Comparison of ENCODE assay signal across 8 cellular contexts in genomic region chr22:21001601-21002325, GRCh38. TPM values are rescaled to one million over a fixed set of nuclear protein-coding genes. Genes with fewer than 3 reads are reported as not detected.
DNase-seq lines count a peak whose midpoint lies in the region; ATAC-seq and TF ChIP-seq lines count a peak whose summit lies in the region.

Gene THAP7 (minus strand): TSS chr22:21002118. CDS start chr22:21001911, 207 bp downstream.

- peak within 1 kb of the TSS; percentile 99 for H3K27ac Mint-ChIP-seq in activated naive CD8-positive, alpha-beta T cell treated with anti-CD3 and anti-CD28 coated beads, Interleukin-2, amount 10 ng/mL, durations not matched to agents 7 days and 5 days

- H3K9me3 Mint-ChIP-seq in activated naive CD8-positive, alpha-beta T cell treated with anti-CD3 and anti-CD28 coated beads, Interleukin-2, amount 10 ng/mL, durations not matched to agents 7 days and 5 days, result no peaks in the 10 kb centered on the region

- H3K27me3 Mint-ChIP-seq in activated naive CD8-positive, alpha-beta T cell treated with anti-CD3 and anti-CD28 coated beads, Interleukin-2, amount 10 ng/mL, durations not matched to agents 7 days and 5 days, result no peaks in the 10 kb centered on the region

- no peaks in the 10 kb centered on the region for H3K36me3 ChIP-seq in SU-DHL-6 (ENCODE audit: low read length)
- H3K36me3 ChIP-seq in ovary, result no peaks in the 10 kb centered on the region
- peaks cover 29% of the 10 kb centered on the region for H3K36me3 ChIP-seq in thymus (ENCODE audit: control insufficient read depth, insufficient read depth)

- H3K4me3 Mint-ChIP-seq in activated naive CD8-positive, alpha-beta T cell treated with anti-CD3 and anti-CD28 coated beads, Interleukin-2, amount 10 ng/mL, durations not matched to agents 7 days and 5 days, result peak within 1 kb of the TSS; percentile 96

- 0% methylated on average over 64 to 83 of the region's 83 CpGs for WGBS in ovary, 3 donors
- under 1% methylated on average over 83 of the region's 83 CpGs for WGBS in thymus

- H3K4me1 ChIP-seq in ovary (ENCODE audit: insufficient read depth), result peaks cover 10% of the 10 kb centered on the region
- H3K4me1 ChIP-seq in thymus (ENCODE audit: control insufficient read depth, insufficient read depth, low read length), result peaks cover 17% of the 10 kb centered on the region

- H3K79me2 ChIP-seq in SU-DHL-6 (ENCODE audit: insufficient read depth, low read length), result peaks cover 8% of the 10 kb centered on the region

- intact Hi-C loops in head of caudate nucleus (cut with DNase I), result loop anchor here (1.0 to 5.0 kb wide), 2 partner anchors 19 to 84 kb away; partner anchors contain the start of genes CRKL and LZTR1
- intact Hi-C loops in ovary (cut with DNase I), result no loop called here

- H3K27ac ChIP-seq in SU-DHL-6 (ENCODE audit: low read depth, low read length) (peak within 1 kb of the TSS; percentile 95), ovary (peak within 1 kb of the TSS; percentile 93 to 94), thymus (ENCODE audit: low read depth) (peak within 1 kb of the TSS; percentile 94)

- no peaks in the 10 kb centered on the region for H3K9me3 ChIP-seq in SU-DHL-6 (ENCODE audit: insufficient read depth, low read length)
- H3K9me3 ChIP-seq in ovary, result no peaks in the 10 kb centered on the region
- no peaks in the 10 kb centered on the region for H3K9me3 ChIP-seq in thymus (ENCODE audit: control insufficient read depth)

- H4K20me1 ChIP-seq in SU-DHL-6 (ENCODE audit: low read depth, low read length), result no peaks in the 10 kb centered on the region

- peak within 1 kb of the TSS; percentile 95 for H3K9ac ChIP-seq in SU-DHL-6 (ENCODE audit: low read length)

- TF ChIP-seq EP300 in ovary (IDR thresholded peaks at IDR 0.05), result no peak

- no peaks in the 10 kb centered on the region for H3F3A ChIP-seq in SU-DHL-6 (ENCODE audit: insufficient read depth)

- POLR2A ChIA-PET in activated naive CD8-positive, alpha-beta T cell treated with anti-CD3 and anti-CD28 coated beads, Interleukin-2, amount 10 ng/mL, durations not matched to agents 7 days and 5 days (lab: Charles Lee), result interaction anchor here (0.9 to 2.7 kb wide), 6 partner anchors 11 to 31 kb away, joined by 3 to 18 read pairs (median 4); partner anchors contain the start of genes LZTR1, P2RX6 and SLC7A4

- DNase-seq in NCI-H1417 (lab: John Stamatoyannopoulos, UW), result peak; percentile 90 to 96 (median 92)
- peak; percentile 98 for DNase-seq in activated naive CD8-positive, alpha-beta T cell treated with anti-CD3 and anti-CD28 coated beads, Interleukin-2, amount 10 ng/mL, durations not matched to agents 7 days and 5 days
- peak; percentile 93 to 99 (median 97) for DNase-seq in head of caudate nucleus
- DNase-seq in ovary, result peak; percentile 96 to 98 (median 97)

- TF ChIP-seq POLR2A in ovary (IDR thresholded peaks at IDR 0.05), result peak; percentile 80

- no peaks in the 10 kb centered on the region for H3K9me2 ChIP-seq in SU-DHL-6 (replicated peaks; ENCODE audit: insufficient read depth, low read length)

- peaks cover 18% of the 10 kb centered on the region for H3K4me1 Mint-ChIP-seq in activated naive CD8-positive, alpha-beta T cell treated with anti-CD3 and anti-CD28 coated beads, Interleukin-2, amount 10 ng/mL, durations not matched to agents 7 days and 5 days

- H3K4me3 ChIP-seq in GM12875 (ENCODE audit: low read depth, low read length), result peak within 1 kb of the TSS; percentile 78
- peak within 1 kb of the TSS; percentile 89 for H3K4me3 ChIP-seq in SU-DHL-6 (ENCODE audit: insufficient read depth, low read length, poor library complexity, severe bottlenecking)
- peak within 1 kb of the TSS; percentile 82 for H3K4me3 ChIP-seq in ovary
- peak within 1 kb of the TSS; percentile 86 for H3K4me3 ChIP-seq in thymus (ENCODE audit: low read length)

- H3K27me3 ChIP-seq in SU-DHL-6 (ENCODE audit: low read length) (no peaks in the 10 kb centered on the region), ovary (no peaks in the 10 kb centered on the region), thymus (ENCODE audit: control insufficient read depth, insufficient read depth) (no peaks in the 10 kb centered on the region)

- ATAC-seq in HG02763 (IDR thresholded peaks at IDR 0.05; ENCODE audit: unreplicated experiment), result peak; percentile 85
- peak; percentile 90 for ATAC-seq in activated naive CD8-positive, alpha-beta T cell treated with anti-CD3 and anti-CD28 coated beads, Interleukin-2, amount 10 ng/mL, durations not matched to agents 7 days and 5 days (ENCODE audit: low read depth)

- H3K4me2 ChIP-seq in SU-DHL-6 (ENCODE audit: low read depth, low read length, poor library complexity, severe bottlenecking), result peak within 1 kb of the TSS; percentile 90

- TF ChIP-seq CTCF in GM12875 (IDR thresholded peaks at IDR 0.05; ENCODE audit: borderline replicate concordance, insufficient read depth, low read depth, low read length) (no peak), SU-DHL-6 (IDR thresholded peaks at IDR 0.05; ENCODE audit: insufficient read depth, low read length, poor library complexity, severe bottlenecking) (no peak), ovary (IDR thresholded peaks at IDR 0.05) (peak in 1 of 3 donors; percentile 5)

- peak within 1 kb of the TSS; percentile 80 for H2AFZ ChIP-seq in SU-DHL-6 (ENCODE audit: low read depth, low read length, severe bottlenecking)

- H3K36me3 Mint-ChIP-seq in activated naive CD8-positive, alpha-beta T cell treated with anti-CD3 and anti-CD28 coated beads, Interleukin-2, amount 10 ng/mL, durations not matched to agents 7 days and 5 days, result peaks cover 4% of the 10 kb centered on the region

RNA-seq across cellular contexts. Expression of gene THAP7, which starts in this region (rescaled TPM):
- total RNA-seq in activated naive CD8-positive, alpha-beta T cell treated with anti-CD3 and anti-CD28 coated beads, Interleukin-2, amount 10 ng/mL, durations not matched to agents 7 days and 5 days, result 10 to 100 TPM; 33.6 to 33.8 TPM
- 10 to 100 TPM; 27.5 to 54.0 (median 39.3) TPM for total RNA-seq in ovary
- 10 to 100 TPM in 1 of 2 donors, 1 to 10 TPM in 1; 7.8 to 54.9 TPM for polyA plus RNA-seq in ovary
- 40.3 TPM for polyA plus RNA-seq in thymus

Comparison
In these comparisons a context has a peak if more than half of its experiments do, and no peak if none do; other contexts are left out.
1. Peak in every context shown above with its lines: DNase-seq, ATAC-seq, H3K4me3 ChIP-seq and H3K27ac ChIP-seq.